1 cellular context compared by ENCODE assay signal in the genomic region with DNA sequence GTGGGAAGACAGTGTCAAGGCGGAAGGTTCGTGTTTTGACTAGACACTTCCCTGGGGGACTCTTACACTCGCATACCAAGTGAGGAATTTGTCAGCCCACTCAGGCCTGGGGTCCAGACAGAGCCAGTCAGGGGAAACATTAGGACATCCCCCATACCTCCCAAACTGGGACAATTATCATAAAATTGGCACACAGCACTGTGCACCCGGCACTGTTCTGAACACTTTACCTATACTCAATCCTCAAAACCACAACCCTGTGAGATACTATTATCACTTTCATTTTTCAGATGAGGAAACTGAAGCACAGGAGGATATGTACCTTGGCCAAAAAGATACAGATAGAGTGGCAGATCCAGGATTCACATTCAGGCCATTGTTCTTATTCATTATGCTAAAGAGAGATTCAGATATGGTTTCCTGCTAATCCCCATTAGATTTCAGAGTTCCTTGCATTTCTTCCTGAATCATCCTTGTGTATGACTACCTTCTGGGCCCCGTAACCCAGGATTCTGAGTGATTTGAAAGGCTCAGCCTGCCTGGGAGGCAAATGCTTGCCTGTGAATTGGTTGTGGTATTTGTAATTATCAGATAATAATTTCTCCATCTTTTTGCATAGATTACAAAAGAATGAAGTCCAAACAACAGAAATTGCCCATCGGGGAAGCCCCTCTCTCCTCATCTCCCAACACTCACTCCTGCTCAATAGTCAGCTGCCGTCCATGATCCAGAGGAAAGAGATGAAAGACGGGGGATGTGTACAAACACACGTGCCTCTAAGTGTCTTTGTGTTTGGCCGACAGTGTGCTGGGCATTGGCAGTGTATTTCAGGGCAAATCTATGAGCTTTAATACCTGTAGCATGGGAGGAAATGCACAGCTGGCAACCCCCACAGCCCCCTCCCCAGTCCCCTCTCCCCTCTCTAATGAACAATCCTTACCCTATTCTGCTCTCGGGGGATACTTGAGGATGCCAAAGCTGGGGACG.
TF ChIP-seq lines count a peak whose summit lies in the region.

No MANE protein-coding gene starts in this region.

TF ChIP-seq in HepG2, 621 proteins besides CTCF, POLR2A, EP300 and RAD21:
- TF ChIP-seq ZNF331 (CRISPR knock-in tag; IDR thresholded peaks at IDR 0.05), result no peak
- TF ChIP-seq XBP1 (CRISPR knock-in tag; IDR thresholded peaks at IDR 0.05), result no peak
- peak; percentile 84 for TF ChIP-seq BHLHE40 (IDR thresholded peaks at IDR 0.05; ENCODE audit: low read length)
